8 cellular contexts compared by ENCODE assay signal in the genomic region with DNA sequence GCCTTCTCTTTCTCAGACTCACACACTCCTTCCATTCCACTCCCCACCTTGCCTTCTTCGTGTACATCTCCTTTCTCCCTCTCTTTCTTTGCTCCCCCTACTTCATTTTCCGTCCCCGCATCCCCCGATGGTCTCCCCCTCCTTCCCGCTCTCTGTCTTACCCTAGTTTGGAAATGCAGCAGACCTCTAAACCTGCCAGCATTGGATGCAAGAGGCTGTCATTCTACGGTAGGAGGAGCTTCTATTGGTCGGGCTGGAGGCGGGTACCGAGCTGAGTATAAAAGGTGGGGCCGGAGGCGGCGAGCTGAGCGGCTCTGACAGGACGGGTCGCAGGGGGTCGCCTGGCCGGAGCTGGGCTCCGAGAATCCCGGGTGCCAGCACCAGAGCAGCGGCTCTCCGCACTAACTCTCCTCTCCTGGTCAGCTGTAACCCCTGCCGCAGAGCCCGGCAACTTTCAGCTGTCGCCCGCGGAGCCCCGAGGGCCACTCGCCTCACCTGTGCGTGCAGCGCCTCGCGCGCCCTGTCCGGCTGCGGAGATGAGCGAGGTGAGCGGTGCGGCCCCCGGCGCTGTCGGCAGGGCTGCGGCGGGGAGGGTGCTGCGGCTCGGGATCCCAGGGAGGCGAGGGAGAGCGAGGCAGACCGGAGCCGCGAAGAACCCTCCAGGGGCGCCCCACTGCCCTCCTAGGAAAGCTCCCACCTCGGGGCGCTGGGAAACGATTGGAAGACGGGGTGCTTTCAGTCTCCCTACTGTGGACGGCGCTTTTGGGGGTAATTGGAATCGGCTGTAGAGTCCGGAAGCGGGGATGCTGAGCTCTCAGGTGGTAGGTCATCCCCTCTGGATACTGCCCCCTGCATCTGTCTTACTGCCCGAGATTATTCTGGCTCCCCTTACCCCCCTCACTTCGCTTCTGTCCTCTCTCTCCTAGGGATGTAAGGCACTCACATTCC. TPM values are rescaled to one million over a fixed set of nuclear protein-coding genes. Genes with fewer than 3 reads are reported as not detected.
DNase-seq lines count a peak whose midpoint lies in the region; ATAC-seq and TF ChIP-seq lines count a peak whose summit lies in the region.

Gene PCP4L1, plus strand, starts transcription at position 307 of the 948 bp plus-strand sequence. Its CDS starts 230 bp downstream, at position 537.

- peak within 1 kb of the TSS; percentile 68 for H3K4me3 Mint-ChIP-seq in CD4-positive, alpha-beta T cell

- POLR2A ChIA-PET in CD4-positive, alpha-beta T cell (lab: Charles Lee) = interaction anchor here (0.7 kb wide), 1 partner anchor 56 kb away, joined by 3 read pairs; the partner anchor contains the start of gene SDHC

- no peak within 1 kb of the TSS for H3K27ac Mint-ChIP-seq in CD4-positive, alpha-beta T cell

- H3K4me1 Mint-ChIP-seq in CD4-positive, alpha-beta T cell (ENCODE audit: low read depth) = peaks cover 5% of the 10 kb centered on the region

- peak in 5 of 10 experiments; percentile 3 to 13 (median 8) for DNase-seq in CD4-positive, alpha-beta T cell
- DNase-seq in HFF-Myc (ENCODE audit: extremely low read depth, low read depth) (no peak), SK-N-MC (ENCODE audit: low read depth, low spot score) (no peak), brain microvascular endothelial cell (peak; percentile 48), sigmoid colon (peak; percentile 84), AML-193 (lab: John Stamatoyannopoulos, UW) (no peak)

- in situ Hi-C loops in brain microvascular endothelial cell (cut with HindIII; ENCODE audit: low pct_ligation_motif_present, low sequenced_read_pairs) = no loop called here

- H3K9me3 ChIP-seq in CD4-positive, alpha-beta T cell (ENCODE audit: control insufficient read depth, low read length) = peaks cover 13% of the 10 kb centered on the region
- H3K9me3 ChIP-seq in SK-N-MC (ENCODE audit: low read depth, low read length) = no peaks in the 10 kb centered on the region
- peaks cover 6% of the 10 kb centered on the region for H3K9me3 ChIP-seq in iPS-15b (ENCODE audit: control insufficient read depth, insufficient read depth, low read length)
- peaks cover 0 to 12% (median 10%) of the 10 kb centered on the region in 4 donors for H3K9me3 ChIP-seq in sigmoid colon

- no peak within 1 kb of the TSS for H3K27ac ChIP-seq in CD4-positive, alpha-beta T cell (ENCODE audit: low read depth, low read length)
- no peak within 1 kb of the TSS for H3K27ac ChIP-seq in SK-N-MC
- no peak within 1 kb of the TSS for H3K27ac ChIP-seq in brain microvascular endothelial cell
- H3K27ac ChIP-seq in sigmoid colon = peak within 1 kb of the TSS; percentile 44 to 69 (median 55)

- H3K4me1 ChIP-seq in iPS-15b (ENCODE audit: control insufficient read depth, insufficient read depth, low read length) = peaks cover 15% of the 10 kb centered on the region
- H3K4me1 ChIP-seq in sigmoid colon = peaks cover 0 to 26% (median 12%) of the 10 kb centered on the region in 4 donors

- 4 to 6% methylated on average over 62 of the region's 62 CpGs for whole genome bisulfite sequencing in sigmoid colon, 2 donors

- peaks cover 6% of the 10 kb centered on the region for H3K9me3 Mint-ChIP-seq in CD4-positive, alpha-beta T cell

- peak; percentile 82 for ATAC-seq in CD4-positive, alpha-beta T cell (ENCODE audit: poor library complexity)
- no peak for ATAC-seq in HG03457 (IDR thresholded peaks at IDR 0.05; ENCODE audit: unreplicated experiment)

- no peaks in the 10 kb centered on the region for H3K36me3 ChIP-seq in SK-N-MC (ENCODE audit: insufficient read depth, low read length)
- no peaks in the 10 kb centered on the region for H3K36me3 ChIP-seq in brain microvascular endothelial cell (replicated peaks)
- H3K36me3 ChIP-seq in iPS-15b (ENCODE audit: control insufficient read depth, insufficient read depth, low read length) = no peaks in the 10 kb centered on the region
- H3K36me3 ChIP-seq in sigmoid colon = no peaks in the 10 kb centered on the region

- intact Hi-C loops in CD4-positive, alpha-beta T cell (cut with DNase I, micrococcal nuclease) = no loop called here
- intact Hi-C loops in sigmoid colon (cut with DNase I) = no loop called here

- CTCF ChIA-PET in CD4-positive, alpha-beta T cell (lab: Charles Lee) = no interaction called here

- H3K9ac ChIP-seq in SK-N-MC (ENCODE audit: insufficient read length) = no peak within 1 kb of the TSS
- H3K9ac ChIP-seq in iPS-15b (ENCODE audit: low read depth, low read length) = no peak within 1 kb of the TSS

- H3K4me3 ChIP-seq in HFF-Myc (replicated peaks; ENCODE audit: low read depth, low read length) (peak within 1 kb of the TSS; percentile 20), SK-N-MC (peak within 1 kb of the TSS; percentile 57), brain microvascular endothelial cell (ENCODE audit: low read depth, low read length) (peak within 1 kb of the TSS; percentile 56), iPS-15b (ENCODE audit: low read depth, low read length) (peak within 1 kb of the TSS; percentile 67), sigmoid colon (peak within 1 kb of the TSS; percentile 45 to 60 (median 54))

- peaks cover 39% of the 10 kb centered on the region for H3K27me3 ChIP-seq in CD4-positive, alpha-beta T cell (ENCODE audit: control insufficient read depth, insufficient read depth, low read length)
- H3K27me3 ChIP-seq in brain microvascular endothelial cell (replicated peaks) (peaks cover 33% of the 10 kb centered on the region), iPS-15b (ENCODE audit: control insufficient read depth, insufficient read depth, low read length) (peaks cover 33% of the 10 kb centered on the region), sigmoid colon (peaks cover 0 to 34% (median 25%) of the 10 kb centered on the region in 3 donors)

- peaks cover 15% of the 10 kb centered on the region for H3K36me3 Mint-ChIP-seq in CD4-positive, alpha-beta T cell (ENCODE audit: low read depth)

- TF ChIP-seq CTCF in CD4-positive, alpha-beta T cell (IDR thresholded peaks at IDR 0.05) = no peak
- no peak for TF ChIP-seq CTCF in HFF-Myc (IDR thresholded peaks at IDR 0.05; ENCODE audit: low read depth, low read length, missing control alignments)
- no peak for TF ChIP-seq CTCF in brain microvascular endothelial cell (IDR thresholded peaks at IDR 0.05; ENCODE audit: low read depth, low read length, missing control alignments)
- TF ChIP-seq CTCF in sigmoid colon (IDR thresholded peaks at IDR 0.05) = no peak

- H3K27me3 Mint-ChIP-seq in CD4-positive, alpha-beta T cell = peaks cover 78% of the 10 kb centered on the region

- TF ChIP-seq POLR2A in sigmoid colon (IDR thresholded peaks at IDR 0.05) = no peak

- no peak for TF ChIP-seq EP300 in sigmoid colon (IDR thresholded peaks at IDR 0.05)

RNA-seq across cellular contexts. Expression of gene PCP4L1, which starts in this region (rescaled TPM):
- total RNA-seq in CD4-positive, alpha-beta T cell = not detected
- 10 to 100 TPM in 1 of 4 donors, 1 to 10 TPM in 2, under 1 TPM in 1; 0.71 to 15.2 (median 3.7) TPM for total RNA-seq in sigmoid colon
- 1 to 10 TPM in 1 of 3 donors, not detected in 2; 2.3 TPM for polyA plus RNA-seq in sigmoid colon

Comparison
In these comparisons a context has a peak if more than half of its experiments do, and no peak if none do; other contexts are left out.
1. Peak in ATAC-seq in CD4-positive, alpha-beta T cell; RNA of the gene not detected or under 1 TPM.
2. DNase-seq: peak in brain microvascular endothelial cell (single experiment) and sigmoid colon (single experiment); none in HFF-Myc (single experiment), SK-N-MC (single experiment) and AML-193 (0 of 2).
3. H3K27ac ChIP-seq: peak in sigmoid colon (4 of 4); none in CD4-positive, alpha-beta T cell (single experiment), SK-N-MC (single experiment) and brain microvascular endothelial cell (single experiment).
4. Peak in every context shown above with its lines, with median percentiles within 50 percentile points of each other: H3K4me3 ChIP-seq.